Comparison of ENCODE assay signal across 14 cellular contexts in the genomic region with DNA sequence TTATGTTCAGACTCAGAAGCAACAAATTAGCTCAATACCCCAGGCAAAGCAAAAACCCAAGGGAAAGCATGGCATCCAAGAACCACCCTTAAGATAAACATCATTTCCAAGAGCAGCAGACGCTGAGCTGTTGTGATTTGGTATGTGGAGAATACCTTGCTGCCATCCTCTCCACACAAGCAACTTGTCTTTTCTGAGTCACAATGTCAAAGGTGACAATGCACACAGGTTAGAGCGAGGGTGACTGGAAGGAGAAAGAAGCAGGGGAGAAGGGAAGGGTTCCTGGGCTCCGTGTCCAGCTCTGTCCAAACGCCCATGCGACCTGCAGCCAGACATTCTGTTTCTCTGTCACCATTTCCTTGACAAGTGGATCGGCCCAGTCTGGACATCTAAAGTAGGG.
"Had no signal": no experiment of that assay in that cellular context is flagged by ENCODE, and none has a peak within 500 bp of the region (broad histone marks: within the 10 kb centered on the region; RNA-seq: fewer than 3 reads in every experiment).

No MANE protein-coding gene starts in this region.

- ATAC-seq: activated CD4-positive, CD25-positive, alpha-beta regulatory T cell treated with anti-CD3 and anti-CD28 coated beads, Interleukin-2, amount 50 U/mL, for 24 hours; body of pancreas; left lung had no signal

- H3K27ac ChIP-seq: body of pancreas, left lung, skin epidermis, upper lobe of left lung had no signal

- H3K9me3 ChIP-seq: body of pancreas, esophagus squamous epithelium, left lung, upper lobe of left lung had no signal

- H3K4me3 ChIP-seq: body of pancreas, esophagus squamous epithelium, left lung, skin epidermis, upper lobe of left lung had no signal

- H3K36me3 ChIP-seq: esophagus squamous epithelium, left lung, upper lobe of left lung had no signal

- DNase-seq: activated effector memory CD4-positive, alpha-beta T cell treated with Interleukin-2 at 50 U/mL for 16 hours; activated T-cell treated with anti-CD3 and anti-CD28 coated beads, Interleukin-2, amount 50 U/mL, for 24 hours; body of pancreas; central memory CD4-positive, alpha-beta T cell; dermis blood vessel endothelial cell; esophagus squamous epithelium; foreskin fibroblast; immature natural killer cell; left lung; mesenchymal stem cell; SW 1271; upper lobe of left lung had no signal
